10 cellular contexts compared by ENCODE assay signal in the genomic region with DNA sequence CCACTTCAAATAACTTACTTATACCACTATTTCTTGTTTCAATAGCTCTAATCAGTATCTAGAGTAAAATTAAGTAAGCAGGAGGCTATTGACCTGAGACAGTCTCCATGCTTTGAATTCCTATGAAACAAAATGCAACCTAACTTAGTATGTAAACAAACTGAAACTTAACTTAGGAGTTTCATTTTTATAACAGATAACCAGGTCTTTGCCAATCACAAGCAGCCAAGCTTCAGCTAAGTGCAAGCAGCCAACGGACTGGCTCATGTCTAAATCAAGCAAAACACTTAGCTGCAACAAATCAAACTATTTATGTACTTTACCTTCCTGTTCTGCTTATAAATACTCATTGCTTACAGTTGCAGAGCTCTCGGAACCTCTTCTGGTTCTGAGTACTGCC. TPM values are rescaled to one million over a fixed set of nuclear protein-coding genes. Genes with fewer than 3 reads are reported as not detected.
DNase-seq lines count a peak whose midpoint lies in the region; ATAC-seq, FAIRE-seq and TF ChIP-seq lines count a peak whose summit lies in the region.
"Had no signal": no experiment of that assay in that cellular context is flagged by ENCODE, and none has a peak within 500 bp of the region (broad histone marks: within the 10 kb centered on the region; RNA-seq: fewer than 3 reads in every experiment).

No MANE protein-coding gene starts in this region.

- H3K27ac ChIP-seq in heart left ventricle: peak overlapping the region; percentile 18 to 68 (median 42)
- no peak overlapping the region for H3K27ac ChIP-seq in right cardiac atrium (ENCODE audit: low read length)
- H3K27ac ChIP-seq in K562 (ENCODE audit: extremely low read depth, low read depth, low read length): peak overlapping the region; percentile 57
- no peak overlapping the region for H3K27ac ChIP-seq in tibial artery
- H3K27ac ChIP-seq: C4-2B, neutrophil had no signal

- peak in 1 of 5 donors; percentile 40 for DNase-seq in heart left ventricle
- no peak for DNase-seq in right cardiac atrium
- DNase-seq in K562 (ENCODE audit: extremely low read depth in 1 of 4, low spot score in 3 of 4): peak in 3 of 4 experiments; percentile 20 to 57 (median 54)
- no peak for DNase-seq in tibial artery
- no peak for DNase-seq in NCI-H146 (lab: John Stamatoyannopoulos, UW)
- DNase-seq in superior temporal gyrus (ENCODE audit: extremely low spot score): no peak

- peak; percentile 25 to 47 (median 43) for ATAC-seq in heart left ventricle
- ATAC-seq in right cardiac atrium: no peak
- ATAC-seq in HG03159 (IDR thresholded peaks at IDR 0.05; ENCODE audit: unreplicated experiment): peak; percentile 41
- 0 out of 3 replicates have a peak, but pooled peaks have one; percentile 2 for ATAC-seq in K562
- no peak for ATAC-seq in GM19324 (IDR thresholded peaks at IDR 0.05; ENCODE audit: low FRiP score, unreplicated experiment)

- H3K4me1 ChIP-seq in heart left ventricle: peaks cover 0 to 14% (median 4%) of the 10 kb centered on the region in 12 donors
- H3K4me1 ChIP-seq in right cardiac atrium (ENCODE audit: control insufficient read depth, insufficient read depth, low read length): no peaks in the 10 kb centered on the region
- peaks cover 14 to 51% of the 10 kb centered on the region in 2 experiments for H3K4me1 ChIP-seq in K562 (replicated peaks in 1 of 2; ENCODE audit: control insufficient read depth in 2 of 2, insufficient read depth in 2 of 2, low read length in 2 of 2)
- peaks cover 0 to 5% (median 0%) of the 10 kb centered on the region in 4 donors for H3K4me1 ChIP-seq in tibial artery

- intact Hi-C loops in heart left ventricle (cut with DNase I) (loop anchor here in 1 of 10 donors (5.0 kb wide), 1 partner anchor 38 kb away; no protein-coding TSS in a partner anchor), right cardiac atrium (cut with DNase I) (no loop called here), K562 (cut with micrococcal nuclease) (no loop called here), tibial artery (cut with DNase I; ENCODE audit: low total_unique reads) (no loop called here)

- H3K4me3 ChIP-seq in heart left ventricle: peak overlapping the region in 1 of 12 donors; percentile 6
- no peak overlapping the region for H3K4me3 ChIP-seq in right cardiac atrium (ENCODE audit: low read length)
- H3K4me3 ChIP-seq in K562: no peak overlapping the region
- H3K4me3 ChIP-seq in tibial artery: no peak overlapping the region

- in situ Hi-C loops in K562 (cut with MboI): no loop called here

- TF ChIP-seq CTCF in heart left ventricle (IDR thresholded peaks at IDR 0.05) (no peak), K562 (IDR thresholded peaks at IDR 0.05 in 2 of 3, conservative IDR thresholded peaks at IDR 0.05 in 1 of 3; ENCODE audit: insufficient read depth in 2 of 3, low read depth in 1 of 3, low read length in 3 of 3) (no peak), tibial artery (IDR thresholded peaks at IDR 0.05) (no peak)

- H3K9me3 ChIP-seq in heart left ventricle (no peaks in the 10 kb centered on the region), right cardiac atrium (ENCODE audit: control insufficient read depth, low read length) (no peaks in the 10 kb centered on the region), K562 (replicated peaks; ENCODE audit: control insufficient read depth, insufficient read depth, low read depth, low read length) (no peaks in the 10 kb centered on the region), tibial artery (no peaks in the 10 kb centered on the region)
- H3K9me3 ChIP-seq: neutrophil had no signal

- POLR2A ChIA-PET in K562 (lab: Yijun Ruan, JAX): interaction anchor here (0.6 to 0.7 kb wide), 2 partner anchors 15 to 250 kb away, joined by 3 read pairs; no protein-coding TSS in a partner anchor

- H3K9ac ChIP-seq in K562 (ENCODE audit: insufficient read depth in 1 of 2, low read depth in 2 of 2, low read length in 2 of 2): peak overlapping the region in 1 of 2 experiments; percentile 57; a peak in 2 of 4 replicates

- CTCF ChIA-PET in K562 (lab: Yijun Ruan, JAX; ENCODE audit: low intra/inter-chr PET ratio): interaction anchor here (0.6 kb wide), 1 partner anchor 12 kb away, joined by 4 read pairs; no protein-coding TSS in a partner anchor

- no TSS peak for BruUV-seq in K562 (replicated peaks; lab: Mats Ljungman, UMichigan)

- H4K20me1 ChIP-seq in K562 (replicated peaks; ENCODE audit: control insufficient read depth, insufficient read depth, low read length): no peaks in the 10 kb centered on the region

- H3K9me1 ChIP-seq in K562 (ENCODE audit: control insufficient read depth, insufficient read depth, low read length): no peaks in the 10 kb centered on the region

- TF ChIP-seq EP300 in K562 (IDR thresholded peaks at IDR 0.05; ENCODE audit: low read length): no peak

- H3K27me3 ChIP-seq in heart left ventricle (no peaks in the 10 kb centered on the region), right cardiac atrium (ENCODE audit: control insufficient read depth, insufficient read depth) (no peaks in the 10 kb centered on the region), K562 (ENCODE audit: control insufficient read depth in 2 of 2, insufficient read depth in 2 of 2, low read length in 2 of 2) (no peaks in the 10 kb centered on the region), tibial artery (no peaks in the 10 kb centered on the region)
- H3K27me3 ChIP-seq: neutrophil had no signal

- no peak for TF ChIP-seq POLR2A in heart left ventricle (IDR thresholded peaks at IDR 0.05)
- 0 out of 2 replicates have a peak, but pooled peaks have one; percentile 46 for TF ChIP-seq POLR2A in K562 (conservative IDR thresholded peaks at IDR 0.05)

- H3K4me2 ChIP-seq in K562 (ENCODE audit: insufficient read depth, low read length): peak overlapping the region; percentile 47

- H3K79me2 ChIP-seq in K562 (ENCODE audit: control insufficient read depth, insufficient read depth, low read length): peaks cover 12% of the 10 kb centered on the region

- no peak for TF ChIP-seq RAD21 in K562 (CRISPR knock-in tag; conservative IDR thresholded peaks at IDR 0.05 in 1 of 2, IDR thresholded peaks at IDR 0.05 in 1 of 2)

- peak; percentile 59 for FAIRE-seq in K562 (lab: Jason Lieb, UNC)

- no peaks in the 10 kb centered on the region for H3K36me3 ChIP-seq in heart left ventricle
- no peaks in the 10 kb centered on the region for H3K36me3 ChIP-seq in K562 (ENCODE audit: control insufficient read depth, insufficient read depth, low read length)
- H3K36me3 ChIP-seq in tibial artery: no peaks in the 10 kb centered on the region
- H3K36me3 ChIP-seq: neutrophil had no signal

- H2AFZ ChIP-seq in K562 (ENCODE audit: low read depth, low read length): peak overlapping the region; percentile 95

- WGBS in heart left ventricle, 4 donors: 30 to 42% (median 37%) methylated on average over 2 of the region's 2 CpGs
- WGBS in right cardiac atrium: 31% methylated on average over 2 of the region's 2 CpGs
- WGBS in K562 (ENCODE audit: insufficient coverage, low coverage, missing lambda C conversion rate): 30% methylated on average over 2 of the region's 2 CpGs

RNA-seq across cellular contexts. Expression of gene GSTK1, which starts 4.4 kb away (rescaled TPM):
- total RNA-seq in heart left ventricle (100 to 1,000 TPM; 174 to 349 (median 281) TPM), right cardiac atrium (100 to 1,000 TPM; 182 to 249 (median 234) TPM), K562 (2014; rRNA removed) (233 TPM in 2 replicates), K562 (2014; rRNA removed; fragmentation: Illumina TruSeq; extraction: Trizol) (126 and 155 TPM in 2 replicates), K562 (2015; rRNA removed; fragmentation: Illumina TruSeq; extraction: Trizol) (178 and 183 TPM in 2 replicates), K562 (2021) (169 and 186 TPM in 2 replicates)
- polyA plus RNA-seq in heart left ventricle (100 to 1,000 TPM; 123 to 274 TPM), right cardiac atrium (280 TPM), K562 (2011; rRNA removed) (189 and 198 TPM in 2 replicates), K562 (2014; fragmentation: Illumina TruSeq; extraction: Trizol) (265 and 322 TPM in 2 replicates), K562 (2014; fragmentation: Nextera tagmentation; extraction: Ambion mirVana) (100 to 1,000 TPM; 392 to 441 TPM), K562 (2014; rRNA removed) (381 and 422 TPM in 2 replicates)
- total RNA-seq in K562 (2011; cell fraction: chromatin; rRNA removed; ENCODE audit: low replicate concordance): 133 and 253 TPM in 2 replicates
- 236 and 238 TPM in 2 replicates for total RNA-seq in K562 (2011; cell fraction: nucleolus; rRNA removed)
- 199 TPM in 2 replicates for total RNA-seq in K562 (2011; cell fraction: nucleoplasm; rRNA removed)
- polyA plus RNA-seq in K562 (2011; cell fraction: cytosol; rRNA removed): 214 and 232 TPM in 2 replicates
- 383 and 452 TPM in 2 replicates for polyA plus RNA-seq in K562 (2011; cell fraction: nucleus; rRNA removed)
- polyA plus RNA-seq in K562 (2012): 231 and 267 TPM in 2 replicates
- 86.7 and 96.7 TPM in 2 replicates for polyA minus RNA-seq in K562 (2011; rRNA and poly(A)+ RNA removed)
- polyA minus RNA-seq in K562 (2011; cell fraction: cytosol; rRNA and poly(A)+ RNA removed): 67.2 and 68.9 TPM in 2 replicates
- polyA minus RNA-seq in K562 (2011; cell fraction: nucleus; rRNA and poly(A)+ RNA removed): 53.6 and 82.6 TPM in 2 replicates

RNA-seq across cellular contexts. Expression of gene TMEM139, which starts 25.9 kb away (rescaled TPM):
- 10 to 100 TPM in 5 of 9 donors, 1 to 10 TPM in 4; 4.5 to 18.4 (median 12.1) TPM for total RNA-seq in heart left ventricle
- polyA plus RNA-seq in heart left ventricle: 10 to 100 TPM in 1 of 2 donors, 1 to 10 TPM in 1; 4.1 to 23.5 TPM
- total RNA-seq in right cardiac atrium: 1 to 10 TPM; 3.6 to 5.9 (median 4.5) TPM
- 10.9 TPM for polyA plus RNA-seq in right cardiac atrium
- 0.39 and 0.83 TPM in 2 replicates for total RNA-seq in K562 (2011; cell fraction: chromatin; rRNA removed; ENCODE audit: low replicate concordance)
- total RNA-seq in K562 (2011; cell fraction: nucleolus; rRNA removed): 0.33 and 1.1 TPM in 2 replicates
- 0.99 and 1.8 TPM in 2 replicates for total RNA-seq in K562 (2011; cell fraction: nucleoplasm; rRNA removed)
- total RNA-seq in K562 (2014; rRNA removed): 0.27 and 0.78 TPM in 2 replicates
- 0.87 and 1.1 TPM in 2 replicates for total RNA-seq in K562 (2014; rRNA removed; fragmentation: Illumina TruSeq; extraction: Trizol)
- 0.29 and 0.75 TPM in 2 replicates for total RNA-seq in K562 (2015; rRNA removed; fragmentation: Illumina TruSeq; extraction: Trizol)
- total RNA-seq in K562 (2021): 0.81 and 1.5 TPM in 2 replicates
- polyA plus RNA-seq in K562 (2011; rRNA removed): 0.20 and 0.31 TPM in 2 replicates
- polyA plus RNA-seq in K562 (2011; cell fraction: cytosol; rRNA removed): 0.09 and 0.16 TPM in 2 replicates
- polyA plus RNA-seq in K562 (2011; cell fraction: nucleus; rRNA removed): 0.48 and 0.53 TPM in 2 replicates
- polyA plus RNA-seq in K562 (2012): 0.91 and 1.2 TPM in 2 replicates
- 1.2 and 1.8 TPM in 2 replicates for polyA plus RNA-seq in K562 (2014; fragmentation: Illumina TruSeq; extraction: Trizol)
- 1 to 10 TPM in 1 of 2 experiments, under 1 TPM in 1; 0.79 to 1.1 TPM for polyA plus RNA-seq in K562 (2014; fragmentation: Nextera tagmentation; extraction: Ambion mirVana)
- polyA plus RNA-seq in K562 (2014; rRNA removed): 0.44 and 2.0 TPM in 2 replicates
- 0.11 and 0.15 TPM in 2 replicates for polyA minus RNA-seq in K562 (2011; rRNA and poly(A)+ RNA removed)
- polyA minus RNA-seq in K562 (2011; cell fraction: cytosol; rRNA and poly(A)+ RNA removed): not detected in 2 replicates
- polyA minus RNA-seq in K562 (2011; cell fraction: nucleus; rRNA and poly(A)+ RNA removed): 0.13 and 0.56 TPM in 2 replicates

RNA-seq across cellular contexts. Expression of gene CASP2, which starts 29.3 kb away (rescaled TPM):
- 10 to 100 TPM in 6 of 9 donors, 1 to 10 TPM in 3; 7.4 to 18.3 (median 13.8) TPM for total RNA-seq in heart left ventricle
- 1 to 10 TPM; 5.4 to 7.0 TPM for polyA plus RNA-seq in heart left ventricle
- total RNA-seq in right cardiac atrium: 10 to 100 TPM in 3 of 4 donors, 1 to 10 TPM in 1; 9.2 to 10.6 (median 10.2) TPM
- polyA plus RNA-seq in right cardiac atrium: 4.5 TPM
- 125 and 133 TPM in 2 replicates for total RNA-seq in K562 (2011; cell fraction: chromatin; rRNA removed; ENCODE audit: low replicate concordance)
- total RNA-seq in K562 (2011; cell fraction: nucleolus; rRNA removed): 50.5 and 53.8 TPM in 2 replicates
- 91.9 and 132 TPM in 2 replicates for total RNA-seq in K562 (2011; cell fraction: nucleoplasm; rRNA removed)
- 21.7 and 29.5 TPM in 2 replicates for total RNA-seq in K562 (2014; rRNA removed)
- 22.7 and 23.0 TPM in 2 replicates for total RNA-seq in K562 (2014; rRNA removed; fragmentation: Illumina TruSeq; extraction: Trizol)
- 24.1 and 25.8 TPM in 2 replicates for total RNA-seq in K562 (2015; rRNA removed; fragmentation: Illumina TruSeq; extraction: Trizol)
- 64.8 and 64.9 TPM in 2 replicates for total RNA-seq in K562 (2021)
- 29.9 and 43.5 TPM in 2 replicates for polyA plus RNA-seq in K562 (2011; rRNA removed)
- polyA plus RNA-seq in K562 (2011; cell fraction: cytosol; rRNA removed): 26.0 and 41.6 TPM in 2 replicates
- polyA plus RNA-seq in K562 (2011; cell fraction: nucleus; rRNA removed): 72.1 and 80.4 TPM in 2 replicates
- polyA plus RNA-seq in K562 (2012): 20.6 and 22.6 TPM in 2 replicates
- polyA plus RNA-seq in K562 (2014; fragmentation: Illumina TruSeq; extraction: Trizol): 36.7 and 44.5 TPM in 2 replicates
- polyA plus RNA-seq in K562 (2014; fragmentation: Nextera tagmentation; extraction: Ambion mirVana): 10 to 100 TPM; 20.6 to 22.3 TPM
- 18.8 and 22.2 TPM in 2 replicates for polyA plus RNA-seq in K562 (2014; rRNA removed)
- 99.3 and 105 TPM in 2 replicates for polyA minus RNA-seq in K562 (2011; rRNA and poly(A)+ RNA removed)
- polyA minus RNA-seq in K562 (2011; cell fraction: cytosol; rRNA and poly(A)+ RNA removed): 63.1 and 80.5 TPM in 2 replicates
- 38.5 and 59.5 TPM in 2 replicates for polyA minus RNA-seq in K562 (2011; cell fraction: nucleus; rRNA and poly(A)+ RNA removed)

RNA-seq across cellular contexts. Expression of gene TAS2R40, which starts 37.0 kb away (rescaled TPM):
- total RNA-seq in heart left ventricle: not detected
- polyA plus RNA-seq in heart left ventricle: not detected
- not detected for total RNA-seq in right cardiac atrium
- not detected for polyA plus RNA-seq in right cardiac atrium
- total RNA-seq in K562 (2011; cell fraction: chromatin; rRNA removed; ENCODE audit: low replicate concordance): not detected in 2 replicates
- not detected in 2 replicates for total RNA-seq in K562 (2011; cell fraction: nucleolus; rRNA removed)
- total RNA-seq in K562 (2011; cell fraction: nucleoplasm; rRNA removed): not detected in 2 replicates
- total RNA-seq in K562 (2014; rRNA removed): not detected in 2 replicates
- total RNA-seq in K562 (2014; rRNA removed; fragmentation: Illumina TruSeq; extraction: Trizol): not detected in 2 replicates
- not detected in 2 replicates for total RNA-seq in K562 (2015; rRNA removed; fragmentation: Illumina TruSeq; extraction: Trizol)
- not detected in 2 replicates for total RNA-seq in K562 (2021)
- polyA plus RNA-seq in K562 (2011; rRNA removed): not detected in 2 replicates
- not detected in 2 replicates for polyA plus RNA-seq in K562 (2011; cell fraction: cytosol; rRNA removed)
- polyA plus RNA-seq in K562 (2011; cell fraction: nucleus; rRNA removed): not detected in 2 replicates
- not detected in 2 replicates for polyA plus RNA-seq in K562 (2012)
- polyA plus RNA-seq in K562 (2014; fragmentation: Illumina TruSeq; extraction: Trizol): not detected in 2 replicates
- polyA plus RNA-seq in K562 (2014; fragmentation: Nextera tagmentation; extraction: Ambion mirVana): not detected
- not detected in 2 replicates for polyA plus RNA-seq in K562 (2014; rRNA removed)
- polyA minus RNA-seq in K562 (2011; rRNA and poly(A)+ RNA removed): not detected in 2 replicates
- not detected in 2 replicates for polyA minus RNA-seq in K562 (2011; cell fraction: cytosol; rRNA and poly(A)+ RNA removed)
- not detected in 2 replicates for polyA minus RNA-seq in K562 (2011; cell fraction: nucleus; rRNA and poly(A)+ RNA removed)

RNA-seq across cellular contexts. Expression of gene CLCN1, which starts 57.1 kb away (rescaled TPM):
- total RNA-seq in heart left ventricle (1 to 10 TPM in 1 of 9 donors, not detected in 8; 1.4 TPM), right cardiac atrium (not detected), K562 (2014; rRNA removed) (not detected in 2 replicates), K562 (2014; rRNA removed; fragmentation: Illumina TruSeq; extraction: Trizol) (0.11 TPM in 1 of 2 replicates, not detected in the other), K562 (2015; rRNA removed; fragmentation: Illumina TruSeq; extraction: Trizol) (0.04 TPM in 1 of 2 replicates, not detected in the other), K562 (2021) (not detected in 2 replicates)
- polyA plus RNA-seq in heart left ventricle (under 1 TPM in 1 of 2 donors, not detected in 1; 0.03 TPM), right cardiac atrium (not detected), K562 (2011; rRNA removed) (0.04 TPM in 1 of 2 replicates, not detected in the other), K562 (2014; fragmentation: Illumina TruSeq; extraction: Trizol) (not detected in 2 replicates), K562 (2014; fragmentation: Nextera tagmentation; extraction: Ambion mirVana) (under 1 TPM in 1 of 2 experiments, not detected in 1; 0.07 TPM), K562 (2014; rRNA removed) (0.01 and 0.09 TPM in 2 replicates)
- total RNA-seq in K562 (2011; cell fraction: chromatin; rRNA removed; ENCODE audit: low replicate concordance): not detected in 2 replicates
- not detected in 2 replicates for total RNA-seq in K562 (2011; cell fraction: nucleolus; rRNA removed)
- total RNA-seq in K562 (2011; cell fraction: nucleoplasm; rRNA removed): not detected in 2 replicates
- polyA plus RNA-seq in K562 (2011; cell fraction: cytosol; rRNA removed): 0.24 TPM in 1 of 2 replicates, not detected in the other
- polyA plus RNA-seq in K562 (2011; cell fraction: nucleus; rRNA removed): not detected in 2 replicates
- polyA plus RNA-seq in K562 (2012): 0.04 and 0.32 TPM in 2 replicates
- polyA minus RNA-seq in K562 (2011; rRNA and poly(A)+ RNA removed): not detected in 2 replicates
- polyA minus RNA-seq in K562 (2011; cell fraction: cytosol; rRNA and poly(A)+ RNA removed): not detected in 2 replicates
- polyA minus RNA-seq in K562 (2011; cell fraction: nucleus; rRNA and poly(A)+ RNA removed): 0.13 TPM in 1 of 2 replicates, not detected in the other

Comparison
In these comparisons a context has a peak if more than half of its experiments do, and no peak if none do; other contexts are left out.
1. ATAC-seq: peak in heart left ventricle (4 of 4), HG03159 (single experiment) and K562 (single experiment); none in right cardiac atrium (0 of 2) and GM19324 (single experiment).
2. H3K27ac ChIP-seq: peak in heart left ventricle (12 of 12) and K562 (single experiment); none in right cardiac atrium (single experiment) and tibial artery (0 of 2).
3. DNase-seq: peak in K562 (3 of 4); none in right cardiac atrium (0 of 3), tibial artery (0 of 2), NCI-H146 (single experiment) and superior temporal gyrus (single experiment).